Comparison of ENCODE assay signal across 24 cellular contexts in genomic region chr1:23405946-23406345, GRCh38. TPM values are rescaled to one million over a fixed set of nuclear protein-coding genes. Genes with fewer than 3 reads are reported as not detected.
A peak's percentile ranks its signal among the peaks of the same experiment; 100 is the strongest.
DNase-seq lines count a peak whose midpoint lies in the region; ATAC-seq, FAIRE-seq and TF ChIP-seq lines count a peak whose summit lies in the region.
"Had no signal": no experiment of that assay in that cellular context is flagged by ENCODE, and none has a peak within 500 bp of the region (broad histone marks: within the 10 kb centered on the region; RNA-seq: fewer than 3 reads in every experiment).

No MANE protein-coding gene starts in this region.

- WGBS in K562 (ENCODE audit: insufficient coverage, low coverage, missing lambda C conversion rate) = 44% methylated on average over 3 of the region's 3 CpGs
- 43 to 47% (median 46%) methylated on average over 3 of the region's 3 CpGs for WGBS in psoas muscle, 3 donors
- 93% methylated on average over 3 of the region's 3 CpGs for WGBS in smooth muscle cell (ENCODE audit: low lambda C conversion rate)

- in situ Hi-C loops in K562 (cut with MboI) = no loop called here

- H3K36me3 ChIP-seq in HEK293 (ENCODE audit: control insufficient read depth in 2 of 2, insufficient read depth in 1 of 2, low read length in 2 of 2) (no peaks in the 10 kb centered on the region), K562 (ENCODE audit: control insufficient read depth, insufficient read depth, low read length) (no peaks in the 10 kb centered on the region), psoas muscle (ENCODE audit: insufficient read depth in 1 of 2, low read depth in 1 of 2) (peaks cover 4 to 30% of the 10 kb centered on the region in 2 donors), smooth muscle cell (ENCODE audit: low read depth) (no peaks in the 10 kb centered on the region)
- H3K36me3 ChIP-seq: BE2C; BLaER1 treated with 17β-estradiol and CSF1 and Interleukin-3, amounts not matched to agents 10 nM and 100 nM had no signal

- ATAC-seq in K562 (no peak), psoas muscle (no peak)
- ATAC-seq: A549, GM12878 had no signal

- no peak for TF ChIP-seq EP300 in K562 (IDR thresholded peaks at IDR 0.05; ENCODE audit: low read length)

- intact Hi-C loops in K562 (cut with micrococcal nuclease) = loop anchor here (10.0 kb wide), 2 partner anchors 121 to 321 kb away; no protein-coding TSS in a partner anchor
- intact Hi-C loops in psoas muscle (cut with DNase I) = loop anchor here in 1 of 2 donors (2.0 to 10.0 kb wide), 2 partner anchors 61 to 311 kb away; partner anchors contain the start of gene HNRNPR

- H3K27ac ChIP-seq in HEK293 (ENCODE audit: extremely low read depth, low read depth, low read length) (no peak overlapping the region), K562 (ENCODE audit: extremely low read depth, low read depth, low read length) (no peak overlapping the region), psoas muscle (peak overlapping the region; percentile 50), smooth muscle cell (ENCODE audit: low read depth) (no peak overlapping the region)
- H3K27ac ChIP-seq: A549; BLaER1 treated with 17β-estradiol and CSF1 and Interleukin-3, amounts not matched to agents 10 nM and 100 nM; GM23248 had no signal

- no peak for TF ChIP-seq POLR2A in K562 (conservative IDR thresholded peaks at IDR 0.05)

- POLR2A ChIA-PET in HEK293 (lab: Yijun Ruan, JAX) (no interaction called here), K562 (lab: Yijun Ruan, JAX) (no interaction called here)

- H3K4me2 ChIP-seq in K562 (ENCODE audit: insufficient read depth, low read length) (no peak overlapping the region), smooth muscle cell (no peak overlapping the region)
- H3K4me2 ChIP-seq: A549; BLaER1 treated with 17β-estradiol and CSF1 and Interleukin-3, amounts not matched to agents 10 nM and 100 nM had no signal

- 0 out of 2 replicates have a peak overlapping the region, but pooled peaks have one; percentile 21 for H2AFZ ChIP-seq in K562 (ENCODE audit: low read depth, low read length)
- H2AFZ ChIP-seq in smooth muscle cell (ENCODE audit: low read depth) = no peak overlapping the region
- H2AFZ ChIP-seq: GM23248 had no signal

- no peak for FAIRE-seq in K562 (lab: Jason Lieb, UNC)
- FAIRE-seq: A549, D721Med, GM12878, GM19239, H1 had no signal

- DNase-seq in K562 (ENCODE audit: extremely low read depth in 1 of 4, low spot score in 3 of 4) (no peak), psoas muscle (no peak), cerebellar cortex (ENCODE audit: low spot score) (no peak), mucosa of gallbladder (ENCODE audit: low spot score) (no peak), smooth muscle cell (lab: John Stamatoyannopoulos, UW; ENCODE audit: unreplicated experiment) (no peak)
- DNase-seq: 8988T; ACHN; AML-193; BE2C; CD4-positive, alpha-beta T cell; DMS 273 treated with DMSO at 0.1 percent for 48 hours; DMS79; EL; GDM1; GM23248; H7; HCEC 1CT had no signal

- no peaks in the 10 kb centered on the region for H3K9me1 ChIP-seq in K562 (ENCODE audit: control insufficient read depth, insufficient read depth, low read length)

- H3K4me3 ChIP-seq in HEK293 (ENCODE audit: low read depth, low read length) (no peak overlapping the region), K562 (no peak overlapping the region), psoas muscle (no peak overlapping the region), smooth muscle cell (no peak overlapping the region)
- H3K4me3 ChIP-seq: A549; BLaER1 treated with 17β-estradiol and CSF1 and Interleukin-3, amounts not matched to agents 10 nM and 100 nM; GM12878; GM23248 had no signal

- H3K27me3 ChIP-seq in K562 (ENCODE audit: control insufficient read depth in 2 of 2, insufficient read depth in 2 of 2, low read length in 2 of 2) (no peaks in the 10 kb centered on the region), psoas muscle (ENCODE audit: insufficient read depth in 3 of 3, low read length in 2 of 3) (no peaks in the 10 kb centered on the region), smooth muscle cell (ENCODE audit: low read depth) (no peaks in the 10 kb centered on the region)
- H3K27me3 ChIP-seq: BE2C; BLaER1 treated with 17β-estradiol and CSF1 and Interleukin-3, amounts not matched to agents 10 nM and 100 nM had no signal

- H4K20me1 ChIP-seq in K562 (replicated peaks; ENCODE audit: control insufficient read depth, insufficient read depth, low read length) (no peaks in the 10 kb centered on the region), smooth muscle cell (ENCODE audit: low read depth) (no peaks in the 10 kb centered on the region)
- H4K20me1 ChIP-seq: BLaER1 treated with 17β-estradiol and CSF1 and Interleukin-3, amounts not matched to agents 10 nM and 100 nM had no signal

- H3K4me1 ChIP-seq in HEK293 (ENCODE audit: control insufficient read depth, insufficient read depth, low read length) = peaks cover 13% of the 10 kb centered on the region
- H3K4me1 ChIP-seq in K562 (replicated peaks in 1 of 2; ENCODE audit: control insufficient read depth in 2 of 2, insufficient read depth in 2 of 2, low read length in 2 of 2) = peaks cover 5 to 18% of the 10 kb centered on the region in 2 experiments
- H3K4me1 ChIP-seq in psoas muscle = peaks cover 48% of the 10 kb centered on the region
- H3K4me1 ChIP-seq in smooth muscle cell (ENCODE audit: low read depth) = peaks cover 7% of the 10 kb centered on the region

- CTCF ChIA-PET in HEK293 (lab: Yijun Ruan, JAX) = interaction anchor here (0.6 kb wide), 1 partner anchor 36 kb away, joined by 3 read pairs; the partner anchor contains the start of gene ZNF436
- CTCF ChIA-PET in K562 (lab: Yijun Ruan, JAX; ENCODE audit: low intra/inter-chr PET ratio) = no interaction called here

- H3K79me2 ChIP-seq in K562 (ENCODE audit: control insufficient read depth, insufficient read depth, low read length) (no peaks in the 10 kb centered on the region), smooth muscle cell (ENCODE audit: low read depth) (no peaks in the 10 kb centered on the region)

- H3K9ac ChIP-seq in K562 (ENCODE audit: insufficient read depth in 1 of 2, low read depth in 2 of 2, low read length in 2 of 2) = no peak overlapping the region
- no peak overlapping the region for H3K9ac ChIP-seq in smooth muscle cell (ENCODE audit: low read depth)
- H3K9ac ChIP-seq: BLaER1 treated with 17β-estradiol and CSF1 and Interleukin-3, amounts not matched to agents 10 nM and 100 nM; GM23248 had no signal

- BruUV-seq in K562 (replicated peaks; lab: Mats Ljungman, UMichigan) = no TSS peak

- no peak for TF ChIP-seq RAD21 in K562 (CRISPR knock-in tag; conservative IDR thresholded peaks at IDR 0.05 in 1 of 2, IDR thresholded peaks at IDR 0.05 in 1 of 2)

- TF ChIP-seq CTCF in HEK293 (tag by site-specific recombination; IDR thresholded peaks at IDR 0.05) = no peak
- no peak for TF ChIP-seq CTCF in K562 (IDR thresholded peaks at IDR 0.05 in 2 of 3, conservative IDR thresholded peaks at IDR 0.05 in 1 of 3; ENCODE audit: insufficient read depth in 2 of 3, low read depth in 1 of 3, low read length in 3 of 3)
- TF ChIP-seq CTCF in psoas muscle (IDR thresholded peaks at IDR 0.05) = no peak
- no peak for TF ChIP-seq CTCF in smooth muscle cell (IDR thresholded peaks at IDR 0.05; ENCODE audit: borderline replicate concordance, insufficient read depth, poor library complexity, severe bottlenecking)

- H3K9me3 ChIP-seq in HEK293 (ENCODE audit: control insufficient read depth, insufficient read depth, low read depth, low read length) (no peaks in the 10 kb centered on the region), K562 (replicated peaks; ENCODE audit: control insufficient read depth, insufficient read depth, low read depth, low read length) (no peaks in the 10 kb centered on the region), psoas muscle (no peaks in the 10 kb centered on the region), smooth muscle cell (replicated peaks; ENCODE audit: low read depth) (no peaks in the 10 kb centered on the region)
- H3K9me3 ChIP-seq: A549; BE2C; BLaER1 treated with 17β-estradiol and CSF1 and Interleukin-3, amounts not matched to agents 10 nM and 100 nM had no signal

- H3F3A ChIP-seq in smooth muscle cell (ENCODE audit: low read depth) = peaks cover 30% of the 10 kb centered on the region

RNA-seq across cellular contexts. Expression of gene TCEA3, which starts 18.6 kb away (rescaled TPM):
- total RNA-seq in K562 (2011; cell fraction: chromatin; rRNA removed; ENCODE audit: low replicate concordance) = 0.86 and 1.4 TPM in 2 replicates
- 0.67 and 1.4 TPM in 2 replicates for total RNA-seq in K562 (2011; cell fraction: nucleolus; rRNA removed)
- 0.66 and 0.84 TPM in 2 replicates for total RNA-seq in K562 (2011; cell fraction: nucleoplasm; rRNA removed)
- total RNA-seq in K562 (2014; rRNA removed) (0.33 and 0.54 TPM in 2 replicates), K562 (2014; rRNA removed; fragmentation: Illumina TruSeq; extraction: Trizol) (0.45 and 0.51 TPM in 2 replicates), K562 (2015; rRNA removed; fragmentation: Illumina TruSeq; extraction: Trizol) (0.34 and 0.36 TPM in 2 replicates), K562 (2021) (0.49 and 0.55 TPM in 2 replicates), psoas muscle (100 to 1,000 TPM; 140 to 200 (median 170) TPM), mucosa of gallbladder (32.0 TPM), smooth muscle cell (8.2 and 11.7 TPM in 2 replicates)
- polyA plus RNA-seq in K562 (2011; rRNA removed) (0.34 and 0.54 TPM in 2 replicates), K562 (2014; fragmentation: Illumina TruSeq; extraction: Trizol) (0.16 and 0.66 TPM in 2 replicates), K562 (2014; fragmentation: Nextera tagmentation; extraction: Ambion mirVana) (under 1 TPM; 0.03 to 0.10 TPM), K562 (2014; rRNA removed) (0.13 and 0.80 TPM in 2 replicates), psoas muscle (100 to 1,000 TPM in 2 of 3 donors, 10 to 100 TPM in 1; 70.2 to 301 (median 195) TPM), smooth muscle cell (16.1 and 19.2 TPM in 2 replicates)
- polyA plus RNA-seq in K562 (2011; cell fraction: cytosol; rRNA removed) = 0.19 and 0.45 TPM in 2 replicates
- 0.81 and 0.90 TPM in 2 replicates for polyA plus RNA-seq in K562 (2011; cell fraction: nucleus; rRNA removed)
- polyA plus RNA-seq in K562 (2012) = 0.49 and 0.76 TPM in 2 replicates
- polyA minus RNA-seq in K562 (2011; rRNA and poly(A)+ RNA removed) = 0.25 and 0.27 TPM in 2 replicates
- polyA minus RNA-seq in K562 (2011; cell fraction: cytosol; rRNA and poly(A)+ RNA removed) = not detected in 2 replicates
- polyA minus RNA-seq in K562 (2011; cell fraction: nucleus; rRNA and poly(A)+ RNA removed) = 0.27 and 0.56 TPM in 2 replicates
- total RNA-seq: H1 had no signal

RNA-seq across cellular contexts. Expression of gene ZNF436, which starts 36.3 kb away (rescaled TPM):
- 10.7 and 18.5 TPM in 2 replicates for total RNA-seq in K562 (2011; cell fraction: chromatin; rRNA removed; ENCODE audit: low replicate concordance)
- 8.7 and 9.7 TPM in 2 replicates for total RNA-seq in K562 (2011; cell fraction: nucleolus; rRNA removed)
- total RNA-seq in K562 (2011; cell fraction: nucleoplasm; rRNA removed) = 11.4 and 13.0 TPM in 2 replicates
- total RNA-seq in K562 (2014; rRNA removed) (6.2 and 7.0 TPM in 2 replicates), K562 (2014; rRNA removed; fragmentation: Illumina TruSeq; extraction: Trizol) (8.3 and 9.4 TPM in 2 replicates), K562 (2015; rRNA removed; fragmentation: Illumina TruSeq; extraction: Trizol) (11.3 and 11.9 TPM in 2 replicates), K562 (2021) (6.9 and 7.4 TPM in 2 replicates), psoas muscle (10 to 100 TPM in 1 of 4 donors, 1 to 10 TPM in 3; 6.8 to 11.5 (median 8.6) TPM), mucosa of gallbladder (14.2 TPM), smooth muscle cell (12.9 and 19.6 TPM in 2 replicates)
- polyA plus RNA-seq in K562 (2011; rRNA removed) (8.0 and 9.7 TPM in 2 replicates), K562 (2014; fragmentation: Illumina TruSeq; extraction: Trizol) (6.8 and 7.3 TPM in 2 replicates), K562 (2014; fragmentation: Nextera tagmentation; extraction: Ambion mirVana) (1 to 10 TPM; 2.1 to 3.3 TPM), K562 (2014; rRNA removed) (3.8 and 4.5 TPM in 2 replicates), psoas muscle (1 to 10 TPM; 2.2 to 7.2 (median 3.1) TPM), smooth muscle cell (7.1 and 11.7 TPM in 2 replicates)
- 2.4 and 6.8 TPM in 2 replicates for polyA plus RNA-seq in K562 (2011; cell fraction: cytosol; rRNA removed)
- 9.0 and 14.4 TPM in 2 replicates for polyA plus RNA-seq in K562 (2011; cell fraction: nucleus; rRNA removed)
- 4.6 and 5.2 TPM in 2 replicates for polyA plus RNA-seq in K562 (2012)
- polyA minus RNA-seq in K562 (2011; rRNA and poly(A)+ RNA removed) = 18.1 and 28.7 TPM in 2 replicates
- 7.3 and 7.8 TPM in 2 replicates for polyA minus RNA-seq in K562 (2011; cell fraction: cytosol; rRNA and poly(A)+ RNA removed)
- 7.9 and 17.7 TPM in 2 replicates for polyA minus RNA-seq in K562 (2011; cell fraction: nucleus; rRNA and poly(A)+ RNA removed)

Comparison
In these comparisons a context has a peak if more than half of its experiments do, and no peak if none do; other contexts are left out.
1. Of the 44 proteins assayed by ChIP-seq in both K562 and HEK293: peak only in K562: none; only in HEK293: none; in both: ZBTB17; in neither: 42; mixed calls (peak in some experiments, not most) for 1.